Comparison of ENCODE assay signal across 1 cellular context in genomic region chr1:156143765-156144489, GRCh38.
TF ChIP-seq lines count a peak whose summit lies in the region.

No MANE protein-coding gene starts in this region.

TF ChIP-seq in HepG2, 621 proteins besides CTCF, POLR2A, EP300 and RAD21:
- TF ChIP-seq NR2F6 (IDR thresholded peaks at IDR 0.05) = no peak
- no peak for TF ChIP-seq NR2F6 (CRISPR knock-in tag; IDR thresholded peaks at IDR 0.05)
- no peak for TF ChIP-seq ARHGAP35 (CRISPR knock-in tag; IDR thresholded peaks at IDR 0.05; ENCODE audit: borderline replicate concordance)
- TF ChIP-seq FOXP4 (CRISPR knock-in tag; IDR thresholded peaks at IDR 0.05) = no peak
- TF ChIP-seq KLF16 (CRISPR knock-in tag; IDR thresholded peaks at IDR 0.05) = no peak
- no peak for TF ChIP-seq THRA (CRISPR knock-in tag; IDR thresholded peaks at IDR 0.05; ENCODE audit: borderline replicate concordance)
- TF ChIP-seq PHF5A (CRISPR knock-in tag; IDR thresholded peaks at IDR 0.05; ENCODE audit: low read depth, unreplicated experiment) = no peak
- TF ChIP-seq ZNF782 (CRISPR knock-in tag; IDR thresholded peaks at IDR 0.05; ENCODE audit: borderline replicate concordance) = no peak
- TF ChIP-seq ZNF335 (CRISPR knock-in tag; IDR thresholded peaks at IDR 0.05) = no peak
- no peak for TF ChIP-seq TARDBP (CRISPR knock-in tag; IDR thresholded peaks at IDR 0.05)
- no peak for TF ChIP-seq ZNF292 (CRISPR knock-in tag; IDR thresholded peaks at IDR 0.05; ENCODE audit: borderline replicate concordance, low read depth)
- no peak for TF ChIP-seq ZNF10 (CRISPR knock-in tag; IDR thresholded peaks at IDR 0.05; ENCODE audit: borderline replicate concordance, low read depth)
- no peak for TF ChIP-seq POGK (CRISPR knock-in tag; conservative IDR thresholded peaks at IDR 0.05)
- TF ChIP-seq U2AF2 (IDR thresholded peaks at IDR 0.05; ENCODE audit: low read depth, low read length) = no peak
- no peak for TF ChIP-seq RBAK (CRISPR knock-in tag; IDR thresholded peaks at IDR 0.05)
- no peak for TF ChIP-seq ELF1 (CRISPR knock-in tag; IDR thresholded peaks at IDR 0.05)
- TF ChIP-seq CCDC6 (CRISPR knock-in tag; IDR thresholded peaks at IDR 0.05) = no peak
- no peak for TF ChIP-seq PHB2 (IDR thresholded peaks at IDR 0.05; ENCODE audit: partially characterized antibody)
- TF ChIP-seq BHLHE40 (IDR thresholded peaks at IDR 0.05; ENCODE audit: low read length) = no peak
- TF ChIP-seq PAXIP1 (CRISPR knock-in tag; conservative IDR thresholded peaks at IDR 0.05) = no peak
TF ChIP-seq in HepG2: peak in this region for 0.
